ENCODE assay signal across 18 cellular contexts in the genomic region with DNA sequence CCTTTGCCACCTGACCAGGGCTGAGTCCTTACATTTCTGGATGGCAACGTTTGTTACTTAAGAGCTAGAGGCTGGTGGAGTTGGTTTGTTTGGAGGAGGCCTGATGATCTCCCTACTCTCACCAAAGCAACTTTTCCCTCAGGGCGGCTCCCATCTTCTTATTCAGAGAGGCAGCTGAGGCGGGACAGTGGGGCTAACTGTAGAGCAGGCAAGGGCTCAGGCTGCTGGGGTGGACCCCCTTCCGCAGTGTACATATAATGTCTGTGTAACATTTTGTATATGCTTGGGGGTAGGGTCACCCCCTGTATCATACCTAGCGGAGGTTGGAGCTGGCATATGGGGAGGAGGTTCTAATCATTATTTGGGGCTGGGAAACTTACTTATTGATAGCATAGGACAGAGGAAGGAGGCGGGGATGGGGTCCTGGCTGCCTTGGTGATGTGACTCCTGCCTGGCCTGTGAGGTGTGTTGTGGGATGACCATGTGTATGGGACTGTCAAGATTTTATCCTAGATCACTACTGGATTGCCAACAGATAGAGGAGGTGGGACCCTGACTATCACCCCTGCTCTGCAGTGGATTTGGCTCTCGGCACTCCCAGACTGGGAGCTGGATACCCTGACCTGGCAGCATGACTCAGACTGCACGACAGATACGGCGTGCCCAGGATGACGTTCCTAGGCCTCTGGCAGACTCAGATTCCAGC. TPM values are rescaled to one million over a fixed set of nuclear protein-coding genes. Genes with fewer than 3 reads are reported as not detected.
DNase-seq lines count a peak whose midpoint lies in the region; ATAC-seq and TF ChIP-seq lines count a peak whose summit lies in the region.
"Had no signal": no experiment of that assay in that cellular context is flagged by ENCODE, and none has a peak within 500 bp of the region (broad histone marks: within the 10 kb centered on the region; RNA-seq: fewer than 3 reads in every experiment).

No MANE protein-coding gene starts in this region.

- no peak overlapping the region for H3K27ac ChIP-seq in CD8-positive, alpha-beta memory T cell (ENCODE audit: low read depth, low read length)
- H3K27ac ChIP-seq: 22Rv1, A549, C4-2B, GM23248 had no signal

- no peak overlapping the region for H3K4me3 ChIP-seq in CD8-positive, alpha-beta memory T cell (ENCODE audit: low read length)
- H3K4me3 ChIP-seq: A549, GM23248 had no signal

- CTCF ChIA-PET in CD8-positive, alpha-beta memory T cell (lab: Charles Lee): no interaction called here

- H3K9me3 Mint-ChIP-seq in activated T-cell treated with anti-CD3 and anti-CD28 coated beads, Interleukin-2, amount 50 U/mL, for 72 hours: no peaks in the 10 kb centered on the region
- no peaks in the 10 kb centered on the region for H3K9me3 Mint-ChIP-seq in type B pancreatic cell
- H3K9me3 Mint-ChIP-seq in CD8-positive, alpha-beta memory T cell: no peaks in the 10 kb centered on the region
- H3K9me3 Mint-ChIP-seq: CD4-positive, alpha-beta T cell had no signal

- peak; percentile 7 for DNase-seq in activated T-cell treated with anti-CD3 and anti-CD28 coated beads, Interleukin-2, amount 50 U/mL, for 48 hours
- DNase-seq in activated T-cell treated with anti-CD3 and anti-CD28 coated beads, Interleukin-2, amount 50 U/mL, for 72 hours: no peak
- DNase-seq in left lobe of liver (ENCODE audit: low spot score) (peak; percentile 27), type B pancreatic cell (ENCODE audit: extremely low spot score, unreplicated experiment) (peak; percentile 56), NCI-H2107 (lab: John Stamatoyannopoulos, UW) (no peak), retina (no peak)
- DNase-seq in CD8-positive, alpha-beta memory T cell: no peak
- DNase-seq: AML-193; CD4-positive, alpha-beta T cell; DMS153; DMS79; GDM1; GM23248; HCEC 1CT; IMR-90 had no signal

- H3K36me3 Mint-ChIP-seq in activated T-cell treated with anti-CD3 and anti-CD28 coated beads, Interleukin-2, amount 50 U/mL, for 72 hours (ENCODE audit: insufficient read depth in 2 of 2): no peaks in the 10 kb centered on the region
- H3K36me3 Mint-ChIP-seq in type B pancreatic cell: no peaks in the 10 kb centered on the region
- no peaks in the 10 kb centered on the region for H3K36me3 Mint-ChIP-seq in CD8-positive, alpha-beta memory T cell

- TF ChIP-seq CTCF in type B pancreatic cell (conservative IDR thresholded peaks at IDR 0.05): no peak

- POLR2A ChIA-PET in CD8-positive, alpha-beta memory T cell (lab: Charles Lee): no interaction called here

- H3K27ac Mint-ChIP-seq in activated T-cell treated with anti-CD3 and anti-CD28 coated beads, Interleukin-2, amount 50 U/mL, for 72 hours: no peak overlapping the region
- no peak overlapping the region for H3K27ac Mint-ChIP-seq in type B pancreatic cell
- H3K27ac Mint-ChIP-seq in CD8-positive, alpha-beta memory T cell: no peak overlapping the region
- H3K27ac Mint-ChIP-seq: CD4-positive, alpha-beta T cell had no signal

- H3K27me3 ChIP-seq in CD8-positive, alpha-beta memory T cell (ENCODE audit: insufficient read depth, low read length, poor library complexity, severe bottlenecking): no peaks in the 10 kb centered on the region

- no peak for ATAC-seq in activated T-cell treated with anti-CD3 and anti-CD28 coated beads, Interleukin-2, amount 50 U/mL, for 72 hours (replicated peaks in 1 of 2)
- ATAC-seq in left lobe of liver: no peak
- ATAC-seq: A549 had no signal

- no peaks in the 10 kb centered on the region for H3K4me1 ChIP-seq in CD8-positive, alpha-beta memory T cell (ENCODE audit: insufficient read depth, low read length)
- H3K4me1 ChIP-seq: A549 had no signal

- H3K4me3 Mint-ChIP-seq in activated T-cell treated with anti-CD3 and anti-CD28 coated beads, Interleukin-2, amount 50 U/mL, for 72 hours: no peak overlapping the region
- no peak overlapping the region for H3K4me3 Mint-ChIP-seq in type B pancreatic cell
- H3K4me3 Mint-ChIP-seq in CD8-positive, alpha-beta memory T cell: peak overlapping the region in 1 of 7 donors; percentile 65
- H3K4me3 Mint-ChIP-seq: CD4-positive, alpha-beta T cell had no signal

- peaks cover 5% of the 10 kb centered on the region for H3K27me3 Mint-ChIP-seq in activated T-cell treated with anti-CD3 and anti-CD28 coated beads, Interleukin-2, amount 50 U/mL, for 72 hours (ENCODE audit: low read depth)
- H3K27me3 Mint-ChIP-seq in type B pancreatic cell: peaks cover 35% of the 10 kb centered on the region
- H3K27me3 Mint-ChIP-seq in CD8-positive, alpha-beta memory T cell: peaks cover 14 to 65% of the 10 kb centered on the region in 2 donors
- H3K27me3 Mint-ChIP-seq: CD4-positive, alpha-beta T cell had no signal

- H3K4me1 Mint-ChIP-seq in activated T-cell treated with anti-CD3 and anti-CD28 coated beads, Interleukin-2, amount 50 U/mL, for 72 hours (ENCODE audit: low read depth): no peaks in the 10 kb centered on the region
- peaks cover 5% of the 10 kb centered on the region for H3K4me1 Mint-ChIP-seq in type B pancreatic cell (ENCODE audit: unreplicated experiment)
- peaks cover 0 to 5% (median 0%) of the 10 kb centered on the region in 3 donors for H3K4me1 Mint-ChIP-seq in CD8-positive, alpha-beta memory T cell

- H3K36me3 ChIP-seq in CD8-positive, alpha-beta memory T cell (ENCODE audit: insufficient read depth, low read length): no peaks in the 10 kb centered on the region

- H3K9me3 ChIP-seq in CD8-positive, alpha-beta memory T cell (ENCODE audit: low read length): no peaks in the 10 kb centered on the region
- H3K9me3 ChIP-seq: A549 had no signal

RNA-seq across cellular contexts. Expression of gene UBE2Q2, which starts 52.5 kb away (rescaled TPM):
- total RNA-seq in activated T-cell treated with anti-CD3 and anti-CD28 coated beads, Interleukin-2, amount 50 U/mL, for 72 hours: 10 to 100 TPM; 16.1 to 20.7 TPM
- total RNA-seq in left lobe of liver (2.2 TPM), type B pancreatic cell (ENCODE audit: low replicate concordance) (26.7 and 31.3 TPM in 2 replicates)
- total RNA-seq in CD8-positive, alpha-beta memory T cell: 10 to 100 TPM; 17.5 to 19.3 TPM
- polyA plus RNA-seq in CD8-positive, alpha-beta memory T cell: 38.3 TPM

Comparison
In these comparisons a context has a peak if more than half of its experiments do, and no peak if none do; other contexts are left out.
1. DNase-seq: peak in activated T-cell treated with anti-CD3 and anti-CD28 coated beads, Interleukin-2, amount 50 U/mL, for 48 hours (2 of 2), left lobe of liver (single experiment) and type B pancreatic cell (single experiment); none in activated T-cell treated with anti-CD3 and anti-CD28 coated beads, Interleukin-2, amount 50 U/mL, for 72 hours (0 of 2), NCI-H2107 (single experiment), CD8-positive, alpha-beta memory T cell (0 of 5) and retina (single experiment).